Comparison of ENCODE assay signal across 2 cellular contexts in the genomic region with DNA sequence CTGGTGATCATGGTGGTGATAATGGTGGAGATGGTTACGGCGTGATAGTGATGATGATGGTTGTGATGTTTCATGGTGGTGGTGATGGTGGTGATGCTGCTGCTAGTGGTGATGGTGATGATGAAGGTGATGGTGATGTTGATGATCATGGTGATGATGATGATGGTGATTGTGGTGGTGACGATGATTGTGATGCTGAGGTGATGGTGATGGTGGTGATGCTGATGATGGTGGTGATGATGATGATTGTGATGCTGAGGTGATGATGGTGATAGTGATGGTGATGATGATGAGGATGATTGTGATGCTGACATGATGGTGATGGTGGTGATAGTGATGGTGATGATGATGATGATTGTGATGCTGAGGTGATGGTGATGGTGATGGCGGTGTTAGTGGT.
TF ChIP-seq lines count a peak whose summit lies in the region.

No MANE protein-coding gene starts in this region.

TF ChIP-seq in GM12878, 131 proteins besides CTCF, POLR2A, EP300 and RAD21:
- TF ChIP-seq CEBPZ (IDR thresholded peaks at IDR 0.05; ENCODE audit: low read depth, low read length) (no peak), RB1 (IDR thresholded peaks at IDR 0.05; ENCODE audit: borderline replicate concordance) (no peak), BCL11A (IDR thresholded peaks at IDR 0.05; ENCODE audit: low read depth, low read length) (no peak), MYB (IDR thresholded peaks at IDR 0.05; ENCODE audit: borderline replicate concordance, low read depth, low read length) (no peak), NFYA (IDR thresholded peaks at IDR 0.05; ENCODE audit: borderline replicate concordance, low read depth, low read length) (no peak), HDGF (IDR thresholded peaks at IDR 0.05) (peak; percentile 91), ZBTB11 (CRISPR knock-in tag; IDR thresholded peaks at IDR 0.05) (no peak), HSF1 (IDR thresholded peaks at IDR 0.05; ENCODE audit: low read depth, low read length) (no peak), SMAD1 (IDR thresholded peaks at IDR 0.05; ENCODE audit: low read depth, partially characterized antibody) (no peak)
- TF ChIP-seq, protein P1, sequence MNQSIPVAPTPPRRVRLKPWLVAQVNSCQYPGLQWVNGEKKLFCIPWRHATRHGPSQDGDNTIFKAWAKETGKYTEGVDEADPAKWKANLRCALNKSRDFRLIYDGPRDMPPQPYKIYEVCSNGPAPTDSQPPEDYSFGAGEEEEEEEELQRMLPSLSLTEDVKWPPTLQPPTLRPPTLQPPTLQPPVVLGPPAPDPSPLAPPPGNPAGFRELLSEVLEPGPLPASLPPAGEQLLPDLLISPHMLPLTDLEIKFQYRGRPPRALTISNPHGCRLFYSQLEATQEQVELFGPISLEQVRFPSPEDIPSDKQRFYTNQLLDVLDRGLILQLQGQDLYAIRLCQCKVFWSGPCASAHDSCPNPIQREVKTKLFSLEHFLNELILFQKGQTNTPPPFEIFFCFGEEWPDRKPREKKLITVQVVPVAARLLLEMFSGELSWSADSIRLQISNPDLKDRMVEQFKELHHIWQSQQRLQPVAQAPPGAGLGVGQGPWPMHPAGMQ (IDR thresholded peaks at IDR 0.05; ENCODE audit: borderline replicate concordance): 0 out of 2 replicates have a peak, but pooled peaks have one; percentile 8

TF ChIP-seq in H1, 55 proteins besides CTCF, POLR2A, EP300 and RAD21:
- no peak for TF ChIP-seq CHD1 (IDR thresholded peaks at IDR 0.05; ENCODE audit: low read depth, low read length)
- TF ChIP-seq KDM1A (IDR thresholded peaks at IDR 0.05; ENCODE audit: borderline replicate concordance, low read length): no peak
- no peak for TF ChIP-seq JUN (IDR thresholded peaks at IDR 0.05; ENCODE audit: low read depth, low read length)
- no peak for TF ChIP-seq BCL11A (IDR thresholded peaks at IDR 0.05; ENCODE audit: low read depth in 2 of 2, low read length in 2 of 2)
- TF ChIP-seq YY1 (IDR thresholded peaks at IDR 0.05; ENCODE audit: low read depth, low read length): no peak
- no peak for TF ChIP-seq TEAD4 (IDR thresholded peaks at IDR 0.05; ENCODE audit: low read depth, low read length)
- TF ChIP-seq CBX5 (IDR thresholded peaks at IDR 0.05; ENCODE audit: low read depth, low read length): no peak
- TF ChIP-seq CEBPB (IDR thresholded peaks at IDR 0.05; ENCODE audit: low read depth, low read length): no peak
- TF ChIP-seq POLR2AphosphoS5 (IDR thresholded peaks at IDR 0.05; ENCODE audit: low read depth, low read length): no peak
- TF ChIP-seq SP2 (IDR thresholded peaks at IDR 0.05; ENCODE audit: low read length): no peak
- TF ChIP-seq SP4 (IDR thresholded peaks at IDR 0.05; ENCODE audit: low read length): no peak
